ENCODE assay signal across 8 cellular contexts in genomic region chr12:6662906-6663742, GRCh38. TPM values are rescaled to one million over a fixed set of nuclear protein-coding genes. Genes with fewer than 3 reads are reported as not detected.
DNase-seq lines count a peak whose midpoint lies in the region; ATAC-seq, FAIRE-seq and TF ChIP-seq lines count a peak whose summit lies in the region.

ING4 (minus strand) TSS chr12:6663119; CDS start chr12:6663101, 18 bp downstream.

- H3K36me3 ChIP-seq in pancreas (peaks cover 0 to 13% (median 0%) of the 10 kb centered on the region in 3 donors), tibial artery (peaks cover 20 to 41% (median 22%) of the 10 kb centered on the region in 3 donors)

- peaks cover 22% of the 10 kb centered on the region for H3K36me3 Mint-ChIP-seq in activated naive CD8-positive, alpha-beta T cell treated with anti-CD3 and anti-CD28 coated beads, Interleukin-2, amount 50 U/mL, for 24 hours (ENCODE audit: low read depth)

- H3K4me3 Mint-ChIP-seq in activated naive CD8-positive, alpha-beta T cell treated with anti-CD3 and anti-CD28 coated beads, Interleukin-2, amount 50 U/mL, for 24 hours = peak within 1 kb of the TSS; percentile 91

- H3K9me3 Mint-ChIP-seq in activated naive CD8-positive, alpha-beta T cell treated with anti-CD3 and anti-CD28 coated beads, Interleukin-2, amount 50 U/mL, for 24 hours = peaks cover 4% of the 10 kb centered on the region

- H3K27me3 ChIP-seq in pancreas (no peaks in the 10 kb centered on the region), tibial artery (no peaks in the 10 kb centered on the region)

- peak; percentile 96 for FAIRE-seq in pancreas (lab: Jason Lieb, UNC)

- H3K27me3 Mint-ChIP-seq in activated naive CD8-positive, alpha-beta T cell treated with anti-CD3 and anti-CD28 coated beads, Interleukin-2, amount 50 U/mL, for 24 hours = no peaks in the 10 kb centered on the region

- H3K4me3 ChIP-seq in GM12865 (ENCODE audit: low read depth, low read length) = peak within 1 kb of the TSS; percentile 100
- peak within 1 kb of the TSS; percentile 50 to 66 (median 56) for H3K4me3 ChIP-seq in pancreas
- peak within 1 kb of the TSS; percentile 67 to 93 for H3K4me3 ChIP-seq in tibial artery

- WGBS in pancreas, 2 donors = 2% methylated on average over 37 of the region's 37 CpGs

- intact Hi-C loops in Right ventricle myocardium superior (cut with DNase I) = no loop called here
- intact Hi-C loops in pancreas (cut with DNase I) = no loop called here
- intact Hi-C loops in tibial artery (cut with DNase I; ENCODE audit: low total_unique reads) = loop anchor here (1.0 to 10.0 kb wide), 2 partner anchors 26 to 48 kb away; partner anchors contain the start of gene ZNF384

- DNase-seq in GM12865 (ENCODE audit: low read depth) (peak; percentile 100), NCI-H1417 treated with DMSO at 0.1 percent for 48 hours (lab: John Stamatoyannopoulos, UW) (peak; percentile 99), SW480 (ENCODE audit: low spot score) (peak; percentile 100), Right ventricle myocardium superior (peak; percentile 98), pancreas (peak; percentile 87 to 98 (median 98)), tibial artery (peak; percentile 99)
- DNase-seq in activated naive CD8-positive, alpha-beta T cell treated with anti-CD3 and anti-CD28 coated beads, Interleukin-2, amount 50 U/mL, for 24 hours = peak; percentile 94

- peaks cover 27% of the 10 kb centered on the region for H3K4me1 Mint-ChIP-seq in activated naive CD8-positive, alpha-beta T cell treated with anti-CD3 and anti-CD28 coated beads, Interleukin-2, amount 50 U/mL, for 24 hours

- H3K9me3 ChIP-seq in pancreas = no peaks in the 10 kb centered on the region
- no peaks in the 10 kb centered on the region for H3K9me3 ChIP-seq in tibial artery

- no peak for TF ChIP-seq CTCF in GM12865 (IDR thresholded peaks at IDR 0.05; ENCODE audit: insufficient read depth, low read depth, low read length, missing control alignments)
- TF ChIP-seq CTCF in pancreas (IDR thresholded peaks at IDR 0.05) = no peak
- TF ChIP-seq CTCF in tibial artery (IDR thresholded peaks at IDR 0.05) = no peak

- H3K4me1 ChIP-seq in pancreas (peaks cover 0 to 13% (median 0%) of the 10 kb centered on the region in 3 donors), tibial artery (peaks cover 0 to 20% (median 13%) of the 10 kb centered on the region in 4 donors)

- H3K27ac Mint-ChIP-seq in activated naive CD8-positive, alpha-beta T cell treated with anti-CD3 and anti-CD28 coated beads, Interleukin-2, amount 50 U/mL, for 24 hours = peak within 1 kb of the TSS; percentile 89

- ATAC-seq in HG02763 (IDR thresholded peaks at IDR 0.05; ENCODE audit: unreplicated experiment) (peak; percentile 97), Right ventricle myocardium superior (ENCODE audit: poor library complexity) (peak; percentile 100), pancreas (peak; percentile 99 to 100 (median 99))
- peak; percentile 100 for ATAC-seq in activated naive CD8-positive, alpha-beta T cell treated with anti-CD3 and anti-CD28 coated beads, Interleukin-2, amount 50 U/mL, for 24 hours

- H3K27ac ChIP-seq in pancreas = peak within 1 kb of the TSS; percentile 43 to 82 (median 66)
- H3K27ac ChIP-seq in tibial artery = peak within 1 kb of the TSS; percentile 81 to 83

RNA-seq across cellular contexts. Expression of gene ING4, which starts in this region (rescaled TPM):
- total RNA-seq in Right ventricle myocardium superior = 25.3 TPM
- 10 to 100 TPM in 5 of 6 donors, 1 to 10 TPM in 1; 9.0 to 24.9 (median 12.1) TPM for total RNA-seq in pancreas
- polyA plus RNA-seq in pancreas = 10 to 100 TPM; 15.7 to 29.6 TPM

Comparison
In these comparisons a context has a peak if more than half of its experiments do, and no peak if none do; other contexts are left out.
1. Peak in every context shown above with its lines: DNase-seq, ATAC-seq, H3K4me3 ChIP-seq and H3K27ac ChIP-seq.